ENCODE assay signal across 2 cellular contexts in the genomic region with DNA sequence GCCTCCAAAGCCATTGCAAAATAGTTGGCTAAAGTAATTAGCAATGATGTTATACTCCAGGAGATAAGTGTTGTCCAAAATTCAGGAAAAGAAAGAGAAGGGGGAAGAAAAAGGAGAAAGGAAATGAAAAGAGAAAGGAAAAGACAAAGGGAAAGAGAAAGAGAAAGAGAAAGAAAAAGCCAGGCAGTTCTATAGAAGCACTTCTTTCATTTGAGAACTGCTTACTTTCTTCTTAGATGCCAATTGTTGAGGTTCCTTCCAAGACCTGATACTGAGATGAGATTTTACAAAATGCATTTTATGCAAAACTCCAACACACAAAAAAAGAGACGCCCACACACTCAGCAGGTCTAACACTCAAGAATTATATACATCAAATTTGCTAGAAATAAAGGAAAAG.
A peak's percentile ranks its signal among the peaks of the same experiment; 100 is the strongest.
TF ChIP-seq lines count a peak whose summit lies in the region.

No MANE protein-coding gene starts in this region.

TF ChIP-seq in HEK293, 187 proteins besides CTCF, POLR2A, EP300 and RAD21:
- TF ChIP-seq ZNF792 (tag by site-specific recombination; IDR thresholded peaks at IDR 0.05) = no peak
- peak; percentile 40; the same call in 1 of the 2 replicates for TF ChIP-seq PRDM1 (tag by site-specific recombination; IDR thresholded peaks at IDR 0.05)

TF ChIP-seq in WTC11, 78 proteins besides CTCF, POLR2A, EP300 and RAD21:
- TF ChIP-seq PRDM15 (CRISPR knock-in tag; IDR thresholded peaks at IDR 0.05) = no peak
- no peak for TF ChIP-seq HMGA2 (CRISPR knock-in tag; IDR thresholded peaks at IDR 0.05)
- TF ChIP-seq, protein P1, sequence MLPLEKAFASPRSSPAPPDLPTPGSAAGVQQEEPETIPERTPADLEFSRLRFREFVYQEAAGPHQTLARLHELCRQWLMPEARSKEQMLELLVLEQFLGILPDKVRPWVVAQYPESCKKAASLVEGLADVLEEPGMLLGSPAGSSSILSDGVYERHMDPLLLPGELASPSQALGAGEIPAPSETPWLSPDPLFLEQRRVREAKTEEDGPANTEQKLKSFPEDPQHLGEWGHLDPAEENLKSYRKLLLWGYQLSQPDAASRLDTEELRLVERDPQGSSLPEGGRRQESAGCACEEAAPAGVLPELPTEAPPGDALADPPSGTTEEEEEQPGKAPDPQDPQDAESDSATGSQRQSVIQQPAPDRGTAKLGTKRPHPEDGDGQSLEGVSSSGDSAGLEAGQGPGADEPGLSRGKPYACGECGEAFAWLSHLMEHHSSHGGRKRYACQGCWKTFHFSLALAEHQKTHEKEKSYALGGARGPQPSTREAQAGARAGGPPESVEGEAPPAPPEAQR (CRISPR knock-in tag; IDR thresholded peaks at IDR 0.05) = no peak
- TF ChIP-seq STAT6 (CRISPR knock-in tag; conservative IDR thresholded peaks at IDR 0.05; ENCODE audit: low read depth) = no peak
- no peak for TF ChIP-seq GABPB1 (CRISPR knock-in tag; IDR thresholded peaks at IDR 0.05)
- no peak for TF ChIP-seq ZNF416 (CRISPR knock-in tag; IDR thresholded peaks at IDR 0.05)
- no peak for TF ChIP-seq EMX1 (CRISPR knock-in tag; IDR thresholded peaks at IDR 0.05)
- TF ChIP-seq ZNF138 (CRISPR knock-in tag; conservative IDR thresholded peaks at IDR 0.05) = no peak
- TF ChIP-seq SOX15 (CRISPR knock-in tag; IDR thresholded peaks at IDR 0.05) = no peak
- TF ChIP-seq GRHL2 (CRISPR knock-in tag; IDR thresholded peaks at IDR 0.05; ENCODE audit: insufficient replicate concordance, severe bottlenecking) = no peak
- TF ChIP-seq CREM (CRISPR knock-in tag; IDR thresholded peaks at IDR 0.05) = no peak
TF ChIP-seq in WTC11: peak in this region for 0.
